ENCODE assay signal across 18 cellular contexts in the genomic region with DNA sequence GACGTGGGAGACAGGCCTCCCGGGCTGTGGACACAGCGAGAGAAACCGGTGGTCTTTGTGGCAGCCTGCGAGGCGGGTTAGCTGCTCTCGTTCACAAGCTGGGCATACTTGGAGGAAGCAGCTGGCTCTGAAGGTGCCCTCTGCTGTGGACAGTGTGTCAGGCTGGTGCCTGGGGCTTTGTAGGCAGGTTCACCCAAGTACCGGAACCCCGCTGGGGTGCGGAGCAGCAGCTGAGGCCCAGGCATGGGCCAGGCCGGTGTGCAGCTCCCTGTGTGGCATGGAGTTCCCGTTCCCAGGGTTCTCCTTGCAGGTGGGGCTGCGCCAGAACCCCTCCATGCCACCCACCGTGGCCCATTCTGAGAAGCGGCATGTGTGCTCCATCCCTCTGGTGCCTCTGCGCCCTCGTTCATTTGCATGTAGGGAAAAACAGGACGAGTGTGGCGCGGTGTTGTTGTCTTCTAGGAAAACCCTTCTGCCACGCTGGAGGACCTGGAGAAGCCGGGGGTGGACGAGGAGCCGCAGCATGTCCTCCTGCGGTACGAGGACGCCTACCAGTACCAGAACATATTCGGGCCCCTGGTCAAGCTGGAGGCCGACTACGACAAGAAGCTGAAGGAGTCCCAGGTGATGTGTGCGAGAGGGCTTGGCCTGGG. TPM values are rescaled to one million over a fixed set of nuclear protein-coding genes. Genes with fewer than 3 reads are reported as not detected.
"Had no signal": no experiment of that assay in that cellular context is flagged by ENCODE, and none has a peak within 500 bp of the region (broad histone marks: within the 10 kb centered on the region; RNA-seq: fewer than 3 reads in every experiment).

No MANE protein-coding gene starts in this region.

- H3K27ac ChIP-seq: cardiac muscle cell, WERI-Rb-1 had no signal

- FAIRE-seq: islet of Langerhans had no signal

- DNase-seq: activated naive CD4-positive, alpha-beta T cell; activated T-cell treated with anti-CD3 and anti-CD28 coated beads, Interleukin-2, amount 50 U/mL, for 1 hour; cortex of kidney; heart left ventricle; mesendoderm; mucosa of descending colon; naive B cell; occipital lobe; retina; stimulated activated CD4-positive, alpha-beta T cell treated with anti-CD3 and anti-CD28 coated beads, Interleukin-4, amount 100 ng/mL, for 1 hour; stimulated activated naive CD4-positive, alpha-beta T cell treated with Interleukin-2 at 50 U/mL for 16 hours; WERI-Rb-1 had no signal

- H3K27ac Mint-ChIP-seq: activated naive CD8-positive, alpha-beta T cell had no signal

- H3K27me3 Mint-ChIP-seq: activated naive CD8-positive, alpha-beta T cell; activated T-helper 17 cell treated with anti-CD3 and anti-CD28 coated beads, Interleukin-2, amount 50 U/mL, for 72 hours; naive B cell had no signal

- H3K9me3 ChIP-seq: heart left ventricle, mucosa of descending colon had no signal

- H3K27me3 ChIP-seq: cardiac muscle cell, heart left ventricle had no signal

- ATAC-seq: activated T-helper 17 cell treated with anti-CD3 and anti-CD28 coated beads, Interleukin-2, amount 50 U/mL, for 72 hours; heart left ventricle; mucosa of descending colon had no signal

- H3K4me3 ChIP-seq: cardiac muscle cell, heart left ventricle, mucosa of descending colon had no signal

- H3K9me3 Mint-ChIP-seq: activated T-helper 17 cell treated with anti-CD3 and anti-CD28 coated beads, Interleukin-2, amount 50 U/mL, for 72 hours; naive B cell; T-helper 2 cell treated with Interferon-gamma antibody and Interleukin-4, amounts not matched to agents 5 μg/mL and 100 μg/mL, for 36 hours had no signal

- H3K4me3 Mint-ChIP-seq: activated naive CD8-positive, alpha-beta T cell; activated T-helper 17 cell treated with anti-CD3 and anti-CD28 coated beads, Interleukin-2, amount 50 U/mL, for 72 hours; naive B cell; T-helper 2 cell treated with Interferon-gamma antibody and Interleukin-4, amounts not matched to agents 5 μg/mL and 100 μg/mL, for 36 hours had no signal

RNA-seq across cellular contexts. Expression of a gene that starts 44.2 kb away (rescaled TPM):
- total RNA-seq: activated T-helper 17 cell treated with anti-CD3 and anti-CD28 coated beads, Interleukin-2, amount 50 U/mL, for 72 hours; subcutaneous adipose tissue had no signal
